In the genomic region with DNA sequence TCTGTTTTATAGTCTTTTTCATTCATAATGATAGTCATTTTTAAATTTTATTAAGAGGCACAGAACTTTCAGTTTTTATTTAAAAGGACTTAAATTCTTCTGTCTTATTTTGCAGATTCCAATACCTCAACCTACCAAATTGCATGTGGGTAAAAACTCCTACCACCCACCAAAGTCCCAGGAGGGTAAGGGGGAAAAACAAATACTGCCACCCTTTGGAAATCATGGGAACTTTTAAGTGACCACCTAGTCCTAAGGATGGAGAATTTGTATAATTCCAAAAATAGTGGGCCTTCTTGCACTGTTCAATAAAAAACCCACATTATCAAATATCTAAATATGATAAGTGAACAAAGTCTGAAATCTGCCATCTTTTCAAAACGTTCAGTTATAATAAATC, we compare ENCODE assay signal across 30 cellular contexts. TPM values are rescaled to one million over a fixed set of nuclear protein-coding genes. Genes with fewer than 3 reads are reported as not detected.
A peak's percentile ranks its signal among the peaks of the same experiment; 100 is the strongest.
DNase-seq lines count a peak whose midpoint lies in the region; ATAC-seq and TF ChIP-seq lines count a peak whose summit lies in the region.
"Had no signal": no experiment of that assay in that cellular context is flagged by ENCODE, and none has a peak within 500 bp of the region (broad histone marks: within the 10 kb centered on the region; RNA-seq: fewer than 3 reads in every experiment).

No MANE protein-coding gene starts in this region.

- H3K9ac ChIP-seq in HCT116 (ENCODE audit: low read length): no peak overlapping the region
- H3K9ac ChIP-seq in colonic mucosa (ENCODE audit: low read depth in 2 of 2, low read length in 2 of 2): no peak overlapping the region
- H3K9ac ChIP-seq: BLaER1 treated with 17β-estradiol and CSF1 and Interleukin-3, amounts not matched to agents 10 nM and 100 nM had no signal

- H4K20me1 ChIP-seq in HCT116 (ENCODE audit: insufficient read depth): peaks cover 11% of the 10 kb centered on the region; the same call in 1 of the 2 replicates

- no peak overlapping the region for H3K4me2 ChIP-seq in HCT116 (ENCODE audit: low read length)
- H3K4me2 ChIP-seq: BLaER1 treated with 17β-estradiol and CSF1 and Interleukin-3, amounts not matched to agents 10 nM and 100 nM had no signal

- H3K27ac ChIP-seq in 22Rv1: no peak overlapping the region
- no peak overlapping the region for H3K27ac ChIP-seq in HCT116 (ENCODE audit: low read depth, low read length)
- no peak overlapping the region for H3K27ac ChIP-seq in colonic mucosa
- H3K27ac ChIP-seq: BLaER1 treated with 17β-estradiol and CSF1 and Interleukin-3, amounts not matched to agents 10 nM and 100 nM; neutrophil had no signal

- in situ Hi-C loops in astrocyte of the spinal cord (cut with HindIII; ENCODE audit: low sequenced_read_pairs): no loop called here

- H3K9me3 ChIP-seq in HCT116 (ENCODE audit: control insufficient read depth in 1 of 2, insufficient read depth in 1 of 2, low read depth in 1 of 2, low read length in 2 of 2) (no peaks in the 10 kb centered on the region), colonic mucosa (no peaks in the 10 kb centered on the region)
- H3K9me3 ChIP-seq: Caco-2, neutrophil had no signal

- peaks cover 79% of the 10 kb centered on the region for H3K79me2 ChIP-seq in HCT116 (ENCODE audit: insufficient read depth, low read length)

- POLR2A ChIA-PET in HCT116 (lab: Charles Lee): no interaction called here

- ATAC-seq in HCT116: peak; percentile 42; the same call in 1 of the 2 replicates
- ATAC-seq in GM21423 (IDR thresholded peaks at IDR 0.05; ENCODE audit: unreplicated experiment): no peak
- ATAC-seq: GM12878; left cardiac atrium; stimulated activated effector memory CD8-positive, alpha-beta T cell treated with anti-CD3 and anti-CD28 coated beads, Interleukin-12 subunit alpha, Interleukin-12 subunit beta, amount 100 ng/mL, for 72 hours had no signal

- intact Hi-C loops in HCT116 (cut with micrococcal nuclease): loop anchor here (5.0 kb wide), 1 partner anchor 38 kb away; no protein-coding TSS in a partner anchor
- intact Hi-C loops in colonic mucosa (cut with DNase I): no loop called here

- no peak for TF ChIP-seq RAD21 in HCT116 (IDR thresholded peaks at IDR 0.05; ENCODE audit: low read depth)

- no peak for TF ChIP-seq POLR2A in HCT116 (IDR thresholded peaks at IDR 0.05; ENCODE audit: borderline replicate concordance, extremely low read depth, insufficient read depth, insufficient read length)

- RAD21 ChIA-PET in HCT116 (lab: Charles Lee; ENCODE audit: low non-redundant PET in 1 of 2, low total read pairs in 2 of 2, uncharacterized antibody in 2 of 2, unreplicated experiment in 2 of 2): no interaction called here

- DNase-seq in HCT116 (ENCODE audit: low read depth, low spot score) (no peak), astrocyte of the spinal cord (ENCODE audit: low read depth, low spot score) (no peak), iPS-NIHi11 (ENCODE audit: low spot score) (peak; percentile 5), NCI-H1048 (lab: John Stamatoyannopoulos, UW) (no peak), colonic mucosa (no peak)
- no peak for DNase-seq in stimulated activated naive CD4-positive, alpha-beta T cell treated with Interleukin-2 at 50 U/mL for 16 hours (lab: John Stamatoyannopoulos, UW)
- DNase-seq: activated CD4-positive, alpha-beta T cell treated with anti-CD3 and anti-CD28 coated beads, Interleukin-2, amount 10 ng/mL, durations not matched to agents 24 days and 14 days; activated naive CD4-positive, alpha-beta T cell treated with anti-CD3 and anti-CD28 coated beads, Interleukin-2, amount 10 ng/mL, durations not matched to agents 7 days and 5 days; amniotic stem cell; Caco-2; dermis blood vessel endothelial cell; IMR-90; left cardiac atrium; NCI-H1436; NCI-H524; small intestine; stimulated activated CD4-positive, alpha-beta T cell treated with anti-CD3 and anti-CD28 coated beads, Interleukin-2, amount 100 ng/mL, for 48 hours had no signal

- H3K27me3 ChIP-seq in HCT116 (ENCODE audit: insufficient read depth, low read length): no peaks in the 10 kb centered on the region
- no peaks in the 10 kb centered on the region for H3K27me3 ChIP-seq in colonic mucosa
- H3K27me3 ChIP-seq: BLaER1 treated with 17β-estradiol and CSF1 and Interleukin-3, amounts not matched to agents 10 nM and 100 nM; neutrophil had no signal

- no TSS peak for BruUV-seq in HCT116 (replicated peaks; lab: Mats Ljungman, UMichigan)

- no peak overlapping the region for H2AFZ ChIP-seq in HCT116 (ENCODE audit: low read depth, low read length, poor library complexity, severe bottlenecking)

- H3K36me3 ChIP-seq in HCT116 (ENCODE audit: control insufficient read depth in 1 of 2, insufficient read depth in 2 of 2, low read length in 2 of 2) (peaks cover 15 to 28% of the 10 kb centered on the region in 2 experiments; a peak in 3 of 4 replicates), colonic mucosa (no peaks in the 10 kb centered on the region)

- peak; percentile 23; the same call in 1 of the 2 replicates for TF ChIP-seq CTCF in 22Rv1 (IDR thresholded peaks at IDR 0.05)
- peak in 2 of 3 experiments; percentile 37 to 53; a peak in 3 of 6 replicates for TF ChIP-seq CTCF in HCT116 (IDR thresholded peaks at IDR 0.05 in 2 of 3, conservative IDR thresholded peaks at IDR 0.05 in 1 of 3; ENCODE audit: borderline replicate concordance in 1 of 3, insufficient read depth in 1 of 3, low read depth in 2 of 3, low read length in 2 of 3)
- TF ChIP-seq CTCF in astrocyte of the spinal cord (IDR thresholded peaks at IDR 0.05; ENCODE audit: low read depth, low read length): peak; percentile 14
- no peak for TF ChIP-seq CTCF in colonic mucosa (IDR thresholded peaks at IDR 0.05)

- CTCF ChIA-PET in HCT116 (lab: Charles Lee): no interaction called here

- H3K9me2 ChIP-seq in HCT116 (ENCODE audit: insufficient read depth): no peaks in the 10 kb centered on the region

- H3K4me3 ChIP-seq in HCT116 (replicated peaks in 1 of 2; ENCODE audit: low read depth in 1 of 2, low read length in 2 of 2) (no peak overlapping the region), astrocyte of the spinal cord (ENCODE audit: low read depth, low read length) (no peak overlapping the region), colonic mucosa (no peak overlapping the region)
- H3K4me3 ChIP-seq: BLaER1 treated with 17β-estradiol and CSF1 and Interleukin-3, amounts not matched to agents 10 nM and 100 nM; GM12878 had no signal

- H3K4me1 ChIP-seq in HCT116 (ENCODE audit: control insufficient read depth in 1 of 2, insufficient read depth in 2 of 2, low read length in 2 of 2): no peaks in the 10 kb centered on the region
- no peaks in the 10 kb centered on the region for H3K4me1 ChIP-seq in colonic mucosa
- H3K4me1 ChIP-seq: BLaER1 treated with 17β-estradiol and CSF1 and Interleukin-3, amounts not matched to agents 10 nM and 100 nM; Caco-2 had no signal

TF ChIP-seq in HCT116, 20 proteins besides CTCF, POLR2A, EP300 and RAD21 (continues in another document):
- TF ChIP-seq, protein P1, sequence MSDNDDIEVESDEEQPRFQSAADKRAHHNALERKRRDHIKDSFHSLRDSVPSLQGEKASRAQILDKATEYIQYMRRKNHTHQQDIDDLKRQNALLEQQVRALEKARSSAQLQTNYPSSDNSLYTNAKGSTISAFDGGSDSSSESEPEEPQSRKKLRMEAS (IDR thresholded peaks at IDR 0.05): no peak
- TF ChIP-seq, protein P2, sequence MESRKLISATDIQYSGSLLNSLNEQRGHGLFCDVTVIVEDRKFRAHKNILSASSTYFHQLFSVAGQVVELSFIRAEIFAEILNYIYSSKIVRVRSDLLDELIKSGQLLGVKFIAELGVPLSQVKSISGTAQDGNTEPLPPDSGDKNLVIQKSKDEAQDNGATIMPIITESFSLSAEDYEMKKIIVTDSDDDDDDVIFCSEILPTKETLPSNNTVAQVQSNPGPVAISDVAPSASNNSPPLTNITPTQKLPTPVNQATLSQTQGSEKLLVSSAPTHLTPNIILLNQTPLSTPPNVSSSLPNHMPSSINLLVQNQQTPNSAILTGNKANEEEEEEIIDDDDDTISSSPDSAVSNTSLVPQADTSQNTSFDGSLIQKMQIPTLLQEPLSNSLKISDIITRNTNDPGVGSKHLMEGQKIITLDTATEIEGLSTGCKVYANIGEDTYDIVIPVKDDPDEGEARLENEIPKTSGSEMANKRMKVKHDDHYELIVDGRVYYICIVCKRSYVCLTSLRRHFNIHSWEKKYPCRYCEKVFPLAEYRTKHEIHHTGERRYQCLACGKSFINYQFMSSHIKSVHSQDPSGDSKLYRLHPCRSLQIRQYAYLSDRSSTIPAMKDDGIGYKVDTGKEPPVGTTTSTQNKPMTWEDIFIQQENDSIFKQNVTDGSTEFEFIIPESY (IDR thresholded peaks at IDR 0.05; ENCODE audit: extremely low read depth, insufficient replicate concordance, low read length): no peak
- TF ChIP-seq YY1 (IDR thresholded peaks at IDR 0.05; ENCODE audit: extremely low read depth, insufficient replicate concordance, low read depth, low read length): no peak
- TF ChIP-seq ZFX (IDR thresholded peaks at IDR 0.05): no peak
- no peak for TF ChIP-seq SP1 (IDR thresholded peaks at IDR 0.05; ENCODE audit: low read depth)
- TF ChIP-seq ZNF274 (IDR thresholded peaks at IDR 0.05; ENCODE audit: low read depth, low read length): no peak
- no peak for TF ChIP-seq EZH2 (IDR thresholded peaks at IDR 0.05)
- no peak for TF ChIP-seq FOSL1 (IDR thresholded peaks at IDR 0.05; ENCODE audit: low read depth)
- no peak for TF ChIP-seq CEBPB (IDR thresholded peaks at IDR 0.05; ENCODE audit: low read depth)
- no peak for TF ChIP-seq SRF (IDR thresholded peaks at IDR 0.05; ENCODE audit: low read depth)
- no peak for TF ChIP-seq JUND (IDR thresholded peaks at IDR 0.05)
- no peak for TF ChIP-seq ELF1 (IDR thresholded peaks at IDR 0.05; ENCODE audit: borderline replicate concordance, low read depth)

RNA-seq across cellular contexts. Expression of a gene that starts 9.7 kb away (rescaled TPM):
- total RNA-seq in HCT116 (2021; ENCODE audit: unreplicated experiment): 42.9 TPM
- polyA plus RNA-seq in HCT116 (2012): 26.6 and 29.5 TPM in 2 replicates
- 10 to 100 TPM; 40.5 to 42.2 TPM for total RNA-seq in colonic mucosa

RNA-seq across cellular contexts. Expression of a gene that starts 49.2 kb away (rescaled TPM):
- total RNA-seq in HCT116 (2021; ENCODE audit: unreplicated experiment) (84.5 TPM), colonic mucosa (10 to 100 TPM; 22.6 to 44.7 TPM)
- polyA plus RNA-seq in HCT116 (2012): 50.1 and 77.2 TPM in 2 replicates

RNA-seq across cellular contexts. Expression of a gene that starts 50.7 kb away (rescaled TPM):
- total RNA-seq in HCT116 (2021; ENCODE audit: unreplicated experiment): 32.2 TPM
- 19.8 and 29.7 TPM in 2 replicates for polyA plus RNA-seq in HCT116 (2012)
- total RNA-seq in colonic mucosa: 10 to 100 TPM; 37.2 to 39.5 TPM

RNA-seq across cellular contexts. Expression of a gene that starts 55.7 kb away (rescaled TPM):
- total RNA-seq in HCT116 (2021; ENCODE audit: unreplicated experiment): not detected
- polyA plus RNA-seq in HCT116 (2012): not detected in 2 replicates
- total RNA-seq in colonic mucosa: not detected
- total RNA-seq: activated CD4-positive, alpha-beta T cell treated with anti-CD3 and anti-CD28 coated beads, Interleukin-2, amount 10 ng/mL, durations not matched to agents 24 days and 14 days; activated T-helper 1 cell treated with anti-CD3 and anti-CD28 coated beads, Interleukin-12 subunit alpha, Interleukin-12 subunit beta, Interleukin-2, Interleukin-4 antibody, amounts not matched to agents 30 ng/mL and 10 ng/mL and 1 ng/mL, durations not matched to agents 14 hours and 24 hours and 36 hours; Caco-2; cardiac septum; Daoy; dermis blood vessel endothelial cell; endothelial cell of umbilical vein; GM12878; IMR-90; left cardiac atrium; M059J; pulmonary artery endothelial cell; T-helper 2 cell treated with Interferon-gamma antibody and Interleukin-4, amounts not matched to agents 100 ng/mL and 5 ng/mL, for 36 hours had no signal
- polyA plus RNA-seq: endothelial cell of umbilical vein, GM12878, IMR-90, small intestine had no signal
